13 cellular contexts compared by ENCODE assay signal in the genomic region with DNA sequence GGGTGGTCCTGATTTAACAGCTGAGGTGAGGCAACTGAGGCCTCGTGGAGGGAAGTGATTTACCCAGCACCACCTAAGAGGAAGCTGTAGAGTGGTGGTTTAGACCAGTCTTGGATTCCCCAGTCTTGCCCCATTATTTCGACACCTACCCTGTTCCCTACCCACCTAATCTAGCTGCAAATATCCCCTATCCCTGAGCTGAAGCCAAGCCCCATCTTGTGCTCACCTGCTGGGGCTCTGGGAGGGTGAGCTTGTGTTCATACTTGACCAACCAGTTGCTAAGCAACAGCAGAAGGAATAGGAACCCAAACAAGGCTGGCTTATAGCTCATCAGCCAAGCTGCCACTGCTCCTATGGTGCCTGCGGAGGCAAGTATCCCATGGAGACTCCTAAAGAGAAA. TPM values are rescaled to one million over a fixed set of nuclear protein-coding genes. Genes with fewer than 3 reads are reported as not detected.
DNase-seq lines count a peak whose midpoint lies in the region; ATAC-seq and TF ChIP-seq lines count a peak whose summit lies in the region.
"Had no signal": no experiment of that assay in that cellular context is flagged by ENCODE, and none has a peak within 500 bp of the region (broad histone marks: within the 10 kb centered on the region; RNA-seq: fewer than 3 reads in every experiment).

No MANE protein-coding gene starts in this region.

- 70% methylated on average over 3 of the region's 3 CpGs for WGBS in lower leg skin, 2 donors

- intact Hi-C loops in lower leg skin (cut with DNase I; ENCODE audit: low total_unique reads): no loop called here

- H3K27ac ChIP-seq in epithelial cell of prostate: no peak overlapping the region
- H3K27ac ChIP-seq: tibial artery had no signal

- no peak for TF ChIP-seq POLR2A in lower leg skin (IDR thresholded peaks at IDR 0.05)

- ATAC-seq in HG03469 (IDR thresholded peaks at IDR 0.05; ENCODE audit: unreplicated experiment): no peak
- ATAC-seq: Panc1 had no signal

- DNase-seq in Caki2 (ENCODE audit: low read depth) (peak; percentile 72), NAMALWA (ENCODE audit: low spot score) (peak; percentile 46), NCI-H748 treated with DMSO at 0.1 percent for 48 hours (lab: John Stamatoyannopoulos, UW) (peak; percentile 47), epithelial cell of prostate (ENCODE audit: low read depth, low spot score) (peak; percentile 54), activated gamma-delta T cell treated with Interleukin-2 at 50 U/mL for 16 hours (no peak), lower leg skin (ENCODE audit: low spot score in 2 of 2) (no peak)
- DNase-seq in activated CD4-positive, CD25-positive, alpha-beta regulatory T cell (lab: John Stamatoyannopoulos, UW): no peak
- DNase-seq: activated T-cell treated with anti-CD3 and anti-CD28 coated beads for 4 hours; effector CD4-positive, alpha-beta T cell; tibial artery had no signal

- in situ Hi-C loops in Caki2 (cut with HindIII; ENCODE audit: low pct_unique_long_range_greater_than_20kb, low sequenced_read_pairs): no loop called here

- no peak for TF ChIP-seq CTCF in lower leg skin (IDR thresholded peaks at IDR 0.05)

- H3K4me3 ChIP-seq in lower leg skin (ENCODE audit: low read depth, poor library complexity, severe bottlenecking): no peak overlapping the region
- H3K4me3 ChIP-seq: lung, tibial artery had no signal

RNA-seq across cellular contexts. Expression of a gene that starts 2.0 kb away (rescaled TPM):
- total RNA-seq in Caki2 (2014; rRNA removed; shearing (Covaris generic); ENCODE audit: low replicate concordance): not detected in 2 replicates
- total RNA-seq in lower leg skin: not detected
- total RNA-seq: lung had no signal

RNA-seq across cellular contexts. Expression of a gene that starts 5.6 kb away (rescaled TPM):
- total RNA-seq in Caki2 (2014; rRNA removed; shearing (Covaris generic); ENCODE audit: low replicate concordance): 133 and 135 TPM in 2 replicates
- 10 to 100 TPM; 41.5 to 52.0 (median 46.6) TPM for total RNA-seq in lower leg skin

RNA-seq across cellular contexts. Expression of a gene that starts 41.0 kb away (rescaled TPM):
- total RNA-seq in Caki2 (2014; rRNA removed; shearing (Covaris generic); ENCODE audit: low replicate concordance): not detected in 2 replicates
- total RNA-seq in lower leg skin: not detected
- total RNA-seq: lung had no signal

Comparison
In these comparisons a context has a peak if more than half of its experiments do, and no peak if none do; other contexts are left out.
1. DNase-seq: peak in Caki2 (single experiment), NAMALWA (single experiment), NCI-H748 treated with DMSO at 0.1 percent for 48 hours (single experiment) and epithelial cell of prostate (single experiment); none in activated gamma-delta T cell treated with Interleukin-2 at 50 U/mL for 16 hours (single experiment), activated CD4-positive, CD25-positive, alpha-beta regulatory T cell (0 of 4) and lower leg skin (0 of 2).